Comparison of ENCODE assay signal across 26 cellular contexts in genomic region chr2:169661263-169661662, GRCh38. TPM values are rescaled to one million over a fixed set of nuclear protein-coding genes. Genes with fewer than 3 reads are reported as not detected.
A peak's percentile ranks its signal among the peaks of the same experiment; 100 is the strongest.
DNase-seq lines count a peak whose midpoint lies in the region; ATAC-seq, FAIRE-seq and TF ChIP-seq lines count a peak whose summit lies in the region.
"Had no signal": no experiment of that assay in that cellular context is flagged by ENCODE, and none has a peak within 500 bp of the region (broad histone marks: within the 10 kb centered on the region; RNA-seq: fewer than 3 reads in every experiment).

No MANE protein-coding gene starts in this region.

- CTCF ChIA-PET in HepG2 (lab: Yijun Ruan, JAX; ENCODE audit: low intra/inter-chr PET ratio, low total read pairs) (no interaction called here), PC-3 (lab: Charles Lee) (no interaction called here)

- peaks cover 1% of the 10 kb centered on the region for H3K27me3 Mint-ChIP-seq in nephron progenitor cell (ENCODE audit: low read depth, poor library complexity)

- H3K4me1 ChIP-seq in HepG2 (ENCODE audit: insufficient read depth, low read length) (no peaks in the 10 kb centered on the region), right lobe of liver (no peaks in the 10 kb centered on the region), adrenal gland (replicated peaks in 1 of 2) (no peaks in the 10 kb centered on the region), PC-3 (ENCODE audit: insufficient read depth, low read length) (no peaks in the 10 kb centered on the region)
- H3K4me1 ChIP-seq: A549, SJCRH30 had no signal

- TF ChIP-seq CTCF in HepG2 (CRISPR knock-in tag; IDR thresholded peaks at IDR 0.05) (no peak), right lobe of liver (IDR thresholded peaks at IDR 0.05) (no peak), adrenal gland (IDR thresholded peaks at IDR 0.05) (no peak), nephron progenitor cell (IDR thresholded peaks at IDR 0.05) (no peak), PC-3 (conservative IDR thresholded peaks at IDR 0.05; ENCODE audit: low read depth, low read length) (no peak)

- FAIRE-seq in HepG2 (lab: Jason Lieb, UNC) = no peak
- FAIRE-seq: A549, GM18507, H54 had no signal

- H3K4me1 Mint-ChIP-seq in nephron progenitor cell = peaks cover 4% of the 10 kb centered on the region

- peak; percentile 72; the same call in 2 of the 3 replicates for ATAC-seq in HepG2
- no peak for ATAC-seq in right lobe of liver
- ATAC-seq in PC-3 = no peak
- ATAC-seq: A549, Right ventricle myocardium inferior, SK-N-SH treated with all-trans-retinoic acid at 6 μM for 48 hours, T-helper 17 cell had no signal

- H3K27me3 ChIP-seq in HepG2 (ENCODE audit: control insufficient read depth in 1 of 2, insufficient read depth in 2 of 2, low read length in 2 of 2) (no peaks in the 10 kb centered on the region), right lobe of liver (no peaks in the 10 kb centered on the region), adrenal gland (no peaks in the 10 kb centered on the region), PC-3 (ENCODE audit: low read length) (no peaks in the 10 kb centered on the region)
- H3K27me3 ChIP-seq: SJCRH30 had no signal

- H3K9me3 Mint-ChIP-seq in nephron progenitor cell = no peaks in the 10 kb centered on the region
- H3K9me3 Mint-ChIP-seq: CD14-positive monocyte; CD8-positive, alpha-beta memory T cell had no signal

- no peaks in the 10 kb centered on the region for H3F3A ChIP-seq in PC-3 (ENCODE audit: low read length, unreplicated experiment)

- intact Hi-C loops in HepG2 (cut with micrococcal nuclease; ENCODE audit: unreplicated experiment) = no loop called here
- intact Hi-C loops in right lobe of liver (cut with DNase I) = no loop called here
- intact Hi-C loops in adrenal gland (cut with DNase I) = no loop called here
- intact Hi-C loops in PC-3 (cut with micrococcal nuclease) = no loop called here

- H3K36me3 Mint-ChIP-seq in nephron progenitor cell (ENCODE audit: low read depth) = no peaks in the 10 kb centered on the region
- H3K36me3 Mint-ChIP-seq: CD14-positive monocyte had no signal

- BruUV-seq in HepG2 (replicated peaks; lab: Mats Ljungman, UMichigan) (no TSS peak), PC-3 (replicated peaks; lab: Mats Ljungman, UMichigan) (no TSS peak)

- no peak overlapping the region for H3K4me3 Mint-ChIP-seq in nephron progenitor cell
- H3K4me3 Mint-ChIP-seq: CD14-positive monocyte; CD8-positive, alpha-beta memory T cell; T-helper 17 cell had no signal

- 5% methylated on average over 3 of the region's 3 CpGs for WGBS in HepG2 (ENCODE audit: low lambda C conversion rate)
- 67% methylated on average over 3 of the region's 3 CpGs for WGBS in right lobe of liver (ENCODE audit: insufficient coverage, low coverage, low lambda C conversion rate, missing lambda C conversion rate)
- 49 to 66% (median 61%) methylated on average over 3 of the region's 3 CpGs for WGBS in adrenal gland, 4 donors

- in situ Hi-C loops in HepG2 (cut with HindIII; ENCODE audit: extremely low pct_ligation_motif_present, low pct_unique_long_range_greater_than_20kb) = no loop called here

- H3K9me2 ChIP-seq in PC-3 (replicated peaks; ENCODE audit: low read length) = no peaks in the 10 kb centered on the region; the same call in 1 of the 2 replicates

- H3K79me2 ChIP-seq in HepG2 (ENCODE audit: insufficient read depth, low read length) (no peaks in the 10 kb centered on the region), PC-3 (ENCODE audit: low read length) (no peaks in the 10 kb centered on the region)

- no peak overlapping the region for H3K27ac ChIP-seq in HepG2 (ENCODE audit: extremely low read length, insufficient read depth, low read length)
- no peak overlapping the region for H3K27ac ChIP-seq in right lobe of liver
- H3K27ac ChIP-seq in adrenal gland = no peak overlapping the region
- no peak overlapping the region for H3K27ac ChIP-seq in PC-3 (ENCODE audit: low read length)
- H3K27ac ChIP-seq: A549, PC-9, SJCRH30 had no signal

- no peak for TF ChIP-seq RAD21 in HepG2 (CRISPR knock-in tag; IDR thresholded peaks at IDR 0.05)

- H3K4me3 ChIP-seq in HepG2 (replicated peaks in 1 of 3; ENCODE audit: insufficient read depth in 1 of 3, low read depth in 2 of 3, low read length in 3 of 3) (no peak overlapping the region), right lobe of liver (no peak overlapping the region), adrenal gland (no peak overlapping the region), PC-3 (ENCODE audit: low read length) (no peak overlapping the region)
- H3K4me3 ChIP-seq: A549, MG63, PC-9, SJCRH30 had no signal

- H2AFZ ChIP-seq in HepG2 (ENCODE audit: low read length) (no peak overlapping the region), PC-3 (ENCODE audit: low read length) (no peak overlapping the region)
- H2AFZ ChIP-seq: PC-9 had no signal

- H4K20me1 ChIP-seq in HepG2 (ENCODE audit: insufficient read depth, low read length) (no peaks in the 10 kb centered on the region), PC-3 (ENCODE audit: low read length) (no peaks in the 10 kb centered on the region)

- no peak overlapping the region for H3K4me2 ChIP-seq in HepG2 (ENCODE audit: low read depth, low read length)
- no peak overlapping the region for H3K4me2 ChIP-seq in PC-3 (ENCODE audit: low read length)
- H3K4me2 ChIP-seq: A549, PC-9 had no signal

- DNase-seq in HepG2 (ENCODE audit: low spot score) (no peak), right lobe of liver (no peak), NCI-H187 treated with DMSO at 0.1 percent for 48 hours (lab: John Stamatoyannopoulos, UW) (peak; percentile 31), NCI-H82 treated with DMSO at 0.1 percent for 48 hours (lab: John Stamatoyannopoulos, UW; ENCODE audit: unreplicated experiment) (peak; percentile 61), adrenal gland (no peak), C1 segment of cervical spinal cord (lab: John Stamatoyannopoulos, UW) (no peak), nephron progenitor cell (no peak), PC-3 (no peak)
- DNase-seq: AML-193; CD8-positive, alpha-beta memory T cell; DMS 273 treated with DMSO at 0.1 percent for 48 hours; KBM-7; MG63; NCI-H2227 treated with DMSO at 0.1 percent for 48 hours; PC-9; SJCRH30; T-helper 17 cell had no signal

- no peak for TF ChIP-seq EP300 in HepG2 (IDR thresholded peaks at IDR 0.05; ENCODE audit: low read depth in 2 of 2, low read length in 2 of 2)
- no peak for TF ChIP-seq EP300 in HepG2 (CRISPR knock-in tag; IDR thresholded peaks at IDR 0.05; ENCODE audit: borderline replicate concordance)

- H3K27ac Mint-ChIP-seq in nephron progenitor cell = no peak overlapping the region
- H3K27ac Mint-ChIP-seq: CD14-positive monocyte; CD8-positive, alpha-beta memory T cell; T-helper 17 cell had no signal

- TF ChIP-seq POLR2A in HepG2 (IDR thresholded peaks at IDR 0.05; ENCODE audit: insufficient read depth in 1 of 2, low read depth in 2 of 2, low read length in 2 of 2) = no peak
- no peak for TF ChIP-seq POLR2A in right lobe of liver (IDR thresholded peaks at IDR 0.05)
- no peak for TF ChIP-seq POLR2A in adrenal gland (IDR thresholded peaks at IDR 0.05)

- POLR2A ChIA-PET in HepG2 (lab: Yijun Ruan, JAX) = no interaction called here
- POLR2A ChIA-PET in PC-3 (lab: Charles Lee; ENCODE audit: unreplicated experiment) = no interaction called here

- no peaks in the 10 kb centered on the region for H3K36me3 ChIP-seq in HepG2 (replicated peaks in 1 of 2; ENCODE audit: control insufficient read depth in 1 of 2, insufficient read depth in 2 of 2, low read length in 2 of 2)
- no peaks in the 10 kb centered on the region for H3K36me3 ChIP-seq in right lobe of liver
- no peaks in the 10 kb centered on the region for H3K36me3 ChIP-seq in adrenal gland (replicated peaks in 1 of 2)
- H3K36me3 ChIP-seq in PC-3 (ENCODE audit: low read depth, low read length) = no peaks in the 10 kb centered on the region
- H3K36me3 ChIP-seq: MG63, SJCRH30 had no signal

- H3K9ac ChIP-seq in HepG2 (ENCODE audit: insufficient read depth, low read depth, low read length) (no peak overlapping the region), PC-3 (ENCODE audit: low read length) (no peak overlapping the region)

- H3K9me3 ChIP-seq in HepG2 (ENCODE audit: low read length) (no peaks in the 10 kb centered on the region), right lobe of liver (no peaks in the 10 kb centered on the region), adrenal gland (replicated peaks in 1 of 3) (no peaks in the 10 kb centered on the region), PC-3 (ENCODE audit: low read length) (no peaks in the 10 kb centered on the region)
- H3K9me3 ChIP-seq: A549, MG63, SJCRH30 had no signal

RNA-seq across cellular contexts. Expression of gene CFAP210, which starts 32.9 kb away (rescaled TPM):
- total RNA-seq in HepG2 (2016; rRNA removed; fragmentation: Illumina TruSeq; extraction: Trizol) (0.14 and 0.18 TPM in 2 replicates), right lobe of liver (under 1 TPM in 1 of 6 experiments, not detected in 5; 0.86 TPM), adrenal gland (not detected), PC-3 (2014; rRNA removed) (not detected in 2 replicates)
- total RNA-seq in HepG2 (2016; cell fraction: cytosol; rRNA removed; fragmentation: Illumina TruSeq; extraction: Trizol; ENCODE audit: low read depth) = 0.35 TPM in 1 of 2 replicates, not detected in the other
- 0.07 TPM in 1 of 2 replicates, not detected in the other for total RNA-seq in HepG2 (2016; cell fraction: insoluble cytoplasmic fraction; rRNA removed; fragmentation: Illumina TruSeq; extraction: Trizol)
- not detected in 2 replicates for total RNA-seq in HepG2 (2016; cell fraction: membrane; rRNA removed; fragmentation: Illumina TruSeq; extraction: Trizol)
- total RNA-seq in HepG2 (2016; cell fraction: nucleus; rRNA removed; fragmentation: Illumina TruSeq; extraction: Trizol) = not detected in 2 replicates
- polyA plus RNA-seq in HepG2 (2011; rRNA removed) (not detected in 2 replicates), adrenal gland (under 1 TPM in 2 of 3 donors, not detected in 1; 0.07 to 0.32 TPM)
- not detected in 2 replicates for polyA plus RNA-seq in HepG2 (2011; cell fraction: cytosol; rRNA removed)
- not detected in 2 replicates for polyA plus RNA-seq in HepG2 (2011; cell fraction: nucleus; rRNA removed)
- not detected in 2 replicates for polyA plus RNA-seq in HepG2 (2012)
- polyA plus RNA-seq in HepG2 (2016; cell fraction: cytosol; fragmentation: Illumina TruSeq; extraction: Trizol; ENCODE audit: low read depth) = not detected in 2 replicates
- not detected in 2 replicates for polyA plus RNA-seq in HepG2 (2016; cell fraction: insoluble cytoplasmic fraction; fragmentation: Illumina TruSeq; extraction: Trizol; ENCODE audit: low read depth)
- not detected in 2 replicates for polyA plus RNA-seq in HepG2 (2016; cell fraction: membrane; fragmentation: Illumina TruSeq; extraction: Trizol; ENCODE audit: low read depth)
- polyA plus RNA-seq in HepG2 (2016; cell fraction: nucleus; fragmentation: Illumina TruSeq; extraction: Trizol; ENCODE audit: insufficient read depth, low read depth) = not detected in 2 replicates
- not detected in 2 replicates for polyA minus RNA-seq in HepG2 (2011; rRNA and poly(A)+ RNA removed; ENCODE audit: low replicate concordance)
- polyA minus RNA-seq in HepG2 (2011; cell fraction: cytosol; rRNA and poly(A)+ RNA removed) = not detected in 2 replicates
- polyA minus RNA-seq in HepG2 (2011; cell fraction: nucleus; rRNA and poly(A)+ RNA removed) = not detected in 2 replicates
- total RNA-seq: HT-29, LHCN-M2, RPMI7951, SJCRH30 had no signal
- polyA plus RNA-seq: CD14-positive monocyte; CD8-positive, alpha-beta memory T cell had no signal

RNA-seq across cellular contexts. Expression of gene PHOSPHO2, which starts 33.0 kb away (rescaled TPM):
- total RNA-seq in HepG2 (2016; rRNA removed; fragmentation: Illumina TruSeq; extraction: Trizol) (11.4 and 14.6 TPM in 2 replicates), right lobe of liver (1 to 10 TPM; 1.8 to 5.6 (median 2.8) TPM), adrenal gland (1 to 10 TPM in 6 of 8 donors, under 1 TPM in 2; 0.69 to 6.6 (median 2.4) TPM), PC-3 (2014; rRNA removed) (5.0 and 5.9 TPM in 2 replicates)
- 3.4 and 4.3 TPM in 2 replicates for total RNA-seq in HepG2 (2016; cell fraction: cytosol; rRNA removed; fragmentation: Illumina TruSeq; extraction: Trizol; ENCODE audit: low read depth)
- total RNA-seq in HepG2 (2016; cell fraction: insoluble cytoplasmic fraction; rRNA removed; fragmentation: Illumina TruSeq; extraction: Trizol) = 10.8 and 13.8 TPM in 2 replicates
- total RNA-seq in HepG2 (2016; cell fraction: membrane; rRNA removed; fragmentation: Illumina TruSeq; extraction: Trizol) = 7.5 and 11.0 TPM in 2 replicates
- 24.5 and 26.6 TPM in 2 replicates for total RNA-seq in HepG2 (2016; cell fraction: nucleus; rRNA removed; fragmentation: Illumina TruSeq; extraction: Trizol)
- polyA plus RNA-seq in HepG2 (2011; rRNA removed) (4.8 and 6.1 TPM in 2 replicates), adrenal gland (1 to 10 TPM in 2 of 3 donors, under 1 TPM in 1; 0.74 to 2.4 (median 2.3) TPM)
- 2.0 and 2.6 TPM in 2 replicates for polyA plus RNA-seq in HepG2 (2011; cell fraction: cytosol; rRNA removed)
- 5.9 and 7.6 TPM in 2 replicates for polyA plus RNA-seq in HepG2 (2011; cell fraction: nucleus; rRNA removed)
- 8.5 and 13.0 TPM in 2 replicates for polyA plus RNA-seq in HepG2 (2012)
- 7.1 and 9.6 TPM in 2 replicates for polyA plus RNA-seq in HepG2 (2016; cell fraction: cytosol; fragmentation: Illumina TruSeq; extraction: Trizol; ENCODE audit: low read depth)
- polyA plus RNA-seq in HepG2 (2016; cell fraction: insoluble cytoplasmic fraction; fragmentation: Illumina TruSeq; extraction: Trizol; ENCODE audit: low read depth) = 12.8 and 16.8 TPM in 2 replicates
- 9.5 and 11.4 TPM in 2 replicates for polyA plus RNA-seq in HepG2 (2016; cell fraction: membrane; fragmentation: Illumina TruSeq; extraction: Trizol; ENCODE audit: low read depth)
- polyA plus RNA-seq in HepG2 (2016; cell fraction: nucleus; fragmentation: Illumina TruSeq; extraction: Trizol; ENCODE audit: insufficient read depth, low read depth) = 16.2 and 18.6 TPM in 2 replicates
- 0.30 and 0.96 TPM in 2 replicates for polyA minus RNA-seq in HepG2 (2011; rRNA and poly(A)+ RNA removed; ENCODE audit: low replicate concordance)
- 3.1 and 3.5 TPM in 2 replicates for polyA minus RNA-seq in HepG2 (2011; cell fraction: cytosol; rRNA and poly(A)+ RNA removed)
- polyA minus RNA-seq in HepG2 (2011; cell fraction: nucleus; rRNA and poly(A)+ RNA removed) = 28.7 and 32.4 TPM in 2 replicates

Comparison
In these comparisons a context has a peak if more than half of its experiments do, and no peak if none do; other contexts are left out.
1. DNase-seq: peak in NCI-H187 treated with DMSO at 0.1 percent for 48 hours (single experiment) and NCI-H82 treated with DMSO at 0.1 percent for 48 hours (single experiment); none in HepG2 (single experiment), right lobe of liver (0 of 3), adrenal gland (0 of 7), C1 segment of cervical spinal cord (0 of 14), nephron progenitor cell (single experiment) and PC-3 (single experiment).